13 cellular contexts compared by ENCODE assay signal in genomic region chr12:11797317-11797913, GRCh38.
DNase-seq lines count a peak whose midpoint lies in the region; ATAC-seq and TF ChIP-seq lines count a peak whose summit lies in the region.
"Had no signal": no experiment of that assay in that cellular context is flagged by ENCODE, and none has a peak within 500 bp of the region (broad histone marks: within the 10 kb centered on the region; RNA-seq: fewer than 3 reads in every experiment).

No MANE protein-coding gene starts in this region.

- no peaks in the 10 kb centered on the region for H3K36me3 ChIP-seq in PC-9 (ENCODE audit: low read depth)
- H3K36me3 ChIP-seq: right lobe of liver had no signal

- H3K9me2 ChIP-seq in PC-9 (ENCODE audit: insufficient read depth), result no peaks in the 10 kb centered on the region

- CTCF ChIA-PET in PC-9 (lab: Charles Lee), result interaction anchor here (1.0 kb wide), 1 partner anchor 235 kb away, joined by 3 read pairs; no protein-coding TSS in a partner anchor

- TF ChIP-seq CTCF in PC-9 (conservative IDR thresholded peaks at IDR 0.05) (no peak), retinal pigment epithelial cell (conservative IDR thresholded peaks at IDR 0.05; ENCODE audit: low read depth, low read length) (no peak)

- no peak overlapping the region for H3K4me2 ChIP-seq in PC-9

- peaks cover 55% of the 10 kb centered on the region for H3K4me1 ChIP-seq in PC-9 (replicated peaks; ENCODE audit: insufficient read depth)
- H3K4me1 ChIP-seq: right lobe of liver had no signal

- no peaks in the 10 kb centered on the region for H3K9me3 ChIP-seq in PC-9 (ENCODE audit: insufficient read depth, low read depth)
- H3K9me3 ChIP-seq: right lobe of liver had no signal

- H2AFZ ChIP-seq in PC-9, result no peak overlapping the region

- no peak overlapping the region for H3K4me3 ChIP-seq in PC-9
- no peak overlapping the region for H3K4me3 ChIP-seq in retinal pigment epithelial cell (ENCODE audit: low read length)
- H3K4me3 ChIP-seq: GM12878, right lobe of liver had no signal

- ATAC-seq in left lobe of liver (no peak), HG03175 (IDR thresholded peaks at IDR 0.05; ENCODE audit: unreplicated experiment) (no peak), GM19351 (IDR thresholded peaks at IDR 0.05; ENCODE audit: unreplicated experiment) (no peak), GM18868 (IDR thresholded peaks at IDR 0.05; ENCODE audit: unreplicated experiment) (no peak)
- ATAC-seq: activated CD8-positive, alpha-beta T cell treated with anti-CD3 and anti-CD28 coated beads, Interleukin-2, amount 10 ng/mL, durations not matched to agents 7 days and 5 days; GM12878 had no signal

- DNase-seq in EH (ENCODE audit: low read depth) (peak; percentile 99), PC-9 (no peak), fibroblast of gingiva (ENCODE audit: low read depth) (peak; percentile 77), retinal pigment epithelial cell (ENCODE audit: low read depth) (peak; percentile 75), left lobe of liver (ENCODE audit: low spot score) (no peak)
- DNase-seq: activated CD8-positive, alpha-beta T cell treated with anti-CD3 and anti-CD28 coated beads, Interleukin-2, amount 10 ng/mL, durations not matched to agents 7 days and 5 days; NCI-H2227 treated with DMSO at 0.1 percent for 48 hours; right lobe of liver had no signal

- intact Hi-C loops in PC-9 (cut with micrococcal nuclease; ENCODE audit: unreplicated experiment), result loop anchor here (2.0 to 5.0 kb wide), 2 partner anchors 210 to 235 kb away; no protein-coding TSS in a partner anchor

- no TSS peak for BruUV-seq in PC-9 (replicated peaks; lab: Mats Ljungman, UMichigan)

- peak overlapping the region; percentile 95 for H3K27ac ChIP-seq in PC-9
- H3K27ac ChIP-seq: epithelial cell of prostate had no signal

- H3F3A ChIP-seq in PC-9 (ENCODE audit: insufficient read depth, low read depth), result peaks cover 42% of the 10 kb centered on the region

- no peaks in the 10 kb centered on the region for H4K20me1 ChIP-seq in PC-9 (ENCODE audit: insufficient read depth)

- POLR2A ChIA-PET in PC-9 (lab: Charles Lee; ENCODE audit: unreplicated experiment), result no interaction called here

- no peaks in the 10 kb centered on the region for H3K27me3 ChIP-seq in PC-9 (ENCODE audit: insufficient read depth, low read depth)
- H3K27me3 ChIP-seq: right lobe of liver had no signal

- peaks cover 51% of the 10 kb centered on the region for H3K79me2 ChIP-seq in PC-9 (ENCODE audit: low read depth)

Comparison
In these comparisons a context has a peak if more than half of its experiments do, and no peak if none do; other contexts are left out.
1. DNase-seq: peak in EH (single experiment), fibroblast of gingiva (single experiment) and retinal pigment epithelial cell (single experiment); none in PC-9 (0 of 2) and left lobe of liver (single experiment).